ENCODE assay signal across 8 cellular contexts in genomic region chr11:67272327-67273259, GRCh38. TPM values are rescaled to one million over a fixed set of nuclear protein-coding genes. Genes with fewer than 3 reads are reported as not detected.
A peak's percentile ranks its signal among the peaks of the same experiment; 100 is the strongest.
DNase-seq lines count a peak whose midpoint lies in the region; ATAC-seq and TF ChIP-seq lines count a peak whose summit lies in the region.

No MANE protein-coding gene starts in this region.

- H3K36me3 ChIP-seq in ascending aorta (no peaks in the 10 kb centered on the region), aorta (ENCODE audit: control insufficient read depth in 1 of 2, insufficient read depth in 2 of 2, low read length in 1 of 2) (no peaks in the 10 kb centered on the region)

- peak overlapping the region; percentile 87 to 100 (median 96) for H3K4me3 Mint-ChIP-seq in naive B cell

- H3K4me1 Mint-ChIP-seq in naive B cell: peaks cover 69 to 99% (median 90%) of the 10 kb centered on the region in 3 donors

- H3K4me1 ChIP-seq in ascending aorta: peaks cover 76 to 84% of the 10 kb centered on the region in 2 donors
- no peaks in the 10 kb centered on the region for H3K4me1 ChIP-seq in aorta (ENCODE audit: control insufficient read depth in 1 of 2, insufficient read depth in 2 of 2, low read length in 2 of 2)

- DNase-seq in stimulated activated CD4-positive, alpha-beta T cell treated with anti-CD3 and anti-CD28 coated beads, Interleukin-4, amount 100 ng/mL, for 1 hour: peak; percentile 49
- no peak for DNase-seq in stimulated activated CD4-positive, alpha-beta T cell treated with anti-CD3 and anti-CD28 coated beads, Interleukin-12 subunit alpha, Interleukin-12 subunit beta, amount 100 ng/mL, for 4 hours
- DNase-seq in ascending aorta (ENCODE audit: low spot score in 2 of 2) (peak; percentile 7 to 64), naive B cell (no peak), aorta (peak; percentile 48 to 73), NCI-H345 treated with DMSO at 0.1 percent for 48 hours (lab: John Stamatoyannopoulos, UW; ENCODE audit: unreplicated experiment) (no peak)

- peaks cover 5 to 7% of the 10 kb centered on the region in 2 donors for H3K36me3 Mint-ChIP-seq in naive B cell

- no peaks in the 10 kb centered on the region for H3K9me3 Mint-ChIP-seq in naive B cell

- H3K9me3 ChIP-seq in ascending aorta (no peaks in the 10 kb centered on the region), aorta (ENCODE audit: control insufficient read depth, low read length) (no peaks in the 10 kb centered on the region)

- TF ChIP-seq CTCF in ascending aorta (IDR thresholded peaks at IDR 0.05): no peak

- H3K27ac ChIP-seq in ascending aorta: peak overlapping the region; percentile 72 to 80
- H3K27ac ChIP-seq in aorta (ENCODE audit: low read depth in 1 of 2, low read length in 2 of 2): peak overlapping the region in 1 of 2 donors; percentile 33

- 64 to 68% methylated on average over 23 of the region's 23 CpGs for WGBS in aorta, 2 donors

- ATAC-seq in naive B cell (ENCODE audit: low read depth in 2 of 2): no peak
- no peak for ATAC-seq in aorta (ENCODE audit: low FRiP score)
- ATAC-seq in GM19023 (IDR thresholded peaks at IDR 0.05; ENCODE audit: unreplicated experiment): no peak
- ATAC-seq in GM18519 (IDR thresholded peaks at IDR 0.05; ENCODE audit: low FRiP score, unreplicated experiment): no peak

- peak overlapping the region in 5 of 6 donors; percentile 74 to 93 (median 91) for H3K27ac Mint-ChIP-seq in naive B cell

- H3K27me3 Mint-ChIP-seq in naive B cell: no peaks in the 10 kb centered on the region

- H3K27me3 ChIP-seq in ascending aorta (no peaks in the 10 kb centered on the region), aorta (ENCODE audit: control insufficient read depth in 1 of 2, insufficient read depth in 2 of 2, low read length in 1 of 2) (no peaks in the 10 kb centered on the region)

- intact Hi-C loops in ascending aorta (cut with DNase I): no loop called here
- intact Hi-C loops in aorta (cut with DNase I): no loop called here

- no peak overlapping the region for H3K4me3 ChIP-seq in ascending aorta
- no peak overlapping the region for H3K4me3 ChIP-seq in aorta (ENCODE audit: low read length in 2 of 2)

RNA-seq across cellular contexts. Expression of gene GRK2, which starts 6.3 kb away (rescaled TPM):
- 65.3 TPM for total RNA-seq in ascending aorta
- 10 to 100 TPM; 17.9 to 63.4 (median 31.7) TPM for polyA plus RNA-seq in naive B cell (ENCODE audit: low read depth in 6 of 6)
- total RNA-seq in aorta: 10 to 100 TPM; 53.8 to 77.6 TPM
- 10 to 100 TPM; 29.3 to 53.6 TPM for polyA plus RNA-seq in aorta

RNA-seq across cellular contexts. Expression of gene ANKRD13D, which starts 16.5 kb away (rescaled TPM):
- total RNA-seq in ascending aorta (54.7 TPM), aorta (10 to 100 TPM; 43.2 to 96.1 TPM)
- polyA plus RNA-seq in naive B cell (ENCODE audit: low read depth in 6 of 6) (10 to 100 TPM in 2 of 6 donors, 1 to 10 TPM in 4; 3.5 to 18.4 (median 8.4) TPM), aorta (100 to 1,000 TPM in 1 of 2 donors, 10 to 100 TPM in 1; 16.8 to 100 TPM)

RNA-seq across cellular contexts. Expression of gene SSH3, which starts 30.7 kb away (rescaled TPM):
- total RNA-seq in ascending aorta (30.9 TPM), aorta (10 to 100 TPM; 27.3 to 37.0 TPM)
- polyA plus RNA-seq in naive B cell (ENCODE audit: low read depth in 6 of 6) (under 1 TPM in 1 of 6 donors, not detected in 5; 0.18 TPM), aorta (10 to 100 TPM; 13.3 to 24.1 TPM)

Comparison
In these comparisons a context has a peak if more than half of its experiments do, and no peak if none do; other contexts are left out.
1. DNase-seq: peak in stimulated activated CD4-positive, alpha-beta T cell treated with anti-CD3 and anti-CD28 coated beads, Interleukin-4, amount 100 ng/mL, for 1 hour (single experiment), ascending aorta (2 of 2) and aorta (2 of 2); none in stimulated activated CD4-positive, alpha-beta T cell treated with anti-CD3 and anti-CD28 coated beads, Interleukin-12 subunit alpha, Interleukin-12 subunit beta, amount 100 ng/mL, for 4 hours (single experiment), naive B cell (single experiment) and NCI-H345 treated with DMSO at 0.1 percent for 48 hours (single experiment).